In genomic region chr5:173645437-173645807, GRCh38 we compare ENCODE assay signal across 14 cellular contexts. TPM values are rescaled to one million over a fixed set of nuclear protein-coding genes. Genes with fewer than 3 reads are reported as not detected.
DNase-seq lines count a peak whose midpoint lies in the region; ATAC-seq and TF ChIP-seq lines count a peak whose summit lies in the region.
"Had no signal": no experiment of that assay in that cellular context is flagged by ENCODE, and none has a peak within 500 bp of the region (broad histone marks: within the 10 kb centered on the region; RNA-seq: fewer than 3 reads in every experiment).

No MANE protein-coding gene starts in this region.

- H3K27me3 Mint-ChIP-seq in activated CD8-positive, alpha-beta T cell treated with anti-CD3 and anti-CD28 coated beads for 36 hours: peaks cover 10% of the 10 kb centered on the region

- no peak overlapping the region for H3K4me3 ChIP-seq in left lung
- H3K4me3 ChIP-seq: SK-N-MC, suprapubic skin had no signal

- H3K9me3 ChIP-seq in left lung: no peaks in the 10 kb centered on the region
- H3K9me3 ChIP-seq: suprapubic skin had no signal

- no peaks in the 10 kb centered on the region for H3K36me3 Mint-ChIP-seq in activated CD8-positive, alpha-beta T cell treated with anti-CD3 and anti-CD28 coated beads for 36 hours (ENCODE audit: low read depth)
- no peaks in the 10 kb centered on the region for H3K36me3 Mint-ChIP-seq in stimulated activated effector memory CD8-positive, alpha-beta T cell treated with anti-CD3 and anti-CD28 coated beads, Interleukin-12 subunit alpha, Interleukin-12 subunit beta, amount 100 ng/mL, for 72 hours
- H3K36me3 Mint-ChIP-seq: naive B cell had no signal

- ATAC-seq in left lung (peak; percentile 78), HG03432 (IDR thresholded peaks at IDR 0.05; ENCODE audit: unreplicated experiment) (no peak)
- no peak for ATAC-seq in activated CD8-positive, alpha-beta T cell treated with anti-CD3 and anti-CD28 coated beads for 36 hours
- ATAC-seq in stimulated activated effector memory CD8-positive, alpha-beta T cell treated with anti-CD3 and anti-CD28 coated beads, Interleukin-12 subunit alpha, Interleukin-12 subunit beta, amount 100 ng/mL, for 72 hours: no peak

- DNase-seq in activated effector memory CD4-positive, alpha-beta T cell treated with anti-CD3 and anti-CD28 coated beads, Interleukin-2, amount 50 U/mL, for 16 hours: peak; percentile 38
- no peak for DNase-seq in activated effector memory CD4-positive, alpha-beta T cell treated with Interleukin-2 at 50 U/mL for 16 hours
- DNase-seq in caudate nucleus (lab: John Stamatoyannopoulos, UW) (no peak), left lung (peak; percentile 34 to 63), OCI-M2 (lab: John Stamatoyannopoulos, UW; ENCODE audit: unreplicated experiment) (no peak)
- DNase-seq in activated CD8-positive, alpha-beta T cell treated with anti-CD3 and anti-CD28 coated beads for 36 hours: no peak
- no peak for DNase-seq in stimulated activated effector memory CD8-positive, alpha-beta T cell treated with anti-CD3 and anti-CD28 coated beads, Interleukin-12 subunit alpha, Interleukin-12 subunit beta, amount 100 ng/mL, for 72 hours (ENCODE audit: low spot score in 2 of 2)
- DNase-seq: DMS153, naive B cell, NCI-H1694 had no signal

- TF ChIP-seq CTCF in left lung (IDR thresholded peaks at IDR 0.05): no peak
- no peak for TF ChIP-seq CTCF in activated CD8-positive, alpha-beta T cell treated with anti-CD3 and anti-CD28 coated beads for 36 hours (IDR thresholded peaks at IDR 0.05)

- intact Hi-C loops in left lung (cut with DNase I): no loop called here
- intact Hi-C loops in activated CD8-positive, alpha-beta T cell treated with anti-CD3 and anti-CD28 coated beads for 36 hours (cut with micrococcal nuclease): no loop called here

- no peaks in the 10 kb centered on the region for H3K36me3 ChIP-seq in left lung
- H3K36me3 ChIP-seq: suprapubic skin had no signal

- H3K4me1 Mint-ChIP-seq in activated CD8-positive, alpha-beta T cell treated with anti-CD3 and anti-CD28 coated beads for 36 hours (ENCODE audit: low read depth): no peaks in the 10 kb centered on the region
- no peaks in the 10 kb centered on the region for H3K4me1 Mint-ChIP-seq in stimulated activated effector memory CD8-positive, alpha-beta T cell treated with anti-CD3 and anti-CD28 coated beads, Interleukin-12 subunit alpha, Interleukin-12 subunit beta, amount 100 ng/mL, for 72 hours

- no peak overlapping the region for H3K27ac Mint-ChIP-seq in activated CD8-positive, alpha-beta T cell treated with anti-CD3 and anti-CD28 coated beads for 36 hours
- no peak overlapping the region for H3K27ac Mint-ChIP-seq in stimulated activated effector memory CD8-positive, alpha-beta T cell treated with anti-CD3 and anti-CD28 coated beads, Interleukin-12 subunit alpha, Interleukin-12 subunit beta, amount 100 ng/mL, for 72 hours

- H3K4me1 ChIP-seq in left lung: no peaks in the 10 kb centered on the region
- H3K4me1 ChIP-seq: suprapubic skin had no signal

- no peaks in the 10 kb centered on the region for H3K27me3 ChIP-seq in left lung

- CTCF ChIA-PET in activated CD8-positive, alpha-beta T cell treated with anti-CD3 and anti-CD28 coated beads for 36 hours (lab: Charles Lee): interaction anchor here (0.7 to 1.3 kb wide), 4 partner anchors 9 to 72 kb away, joined by 3 to 5 read pairs (median 3); no protein-coding TSS in a partner anchor

- H3K4me3 Mint-ChIP-seq in activated CD8-positive, alpha-beta T cell treated with anti-CD3 and anti-CD28 coated beads for 36 hours: no peak overlapping the region
- no peak overlapping the region for H3K4me3 Mint-ChIP-seq in stimulated activated effector memory CD8-positive, alpha-beta T cell treated with anti-CD3 and anti-CD28 coated beads, Interleukin-12 subunit alpha, Interleukin-12 subunit beta, amount 100 ng/mL, for 72 hours
- H3K4me3 Mint-ChIP-seq: naive B cell had no signal

- POLR2A ChIA-PET in activated CD8-positive, alpha-beta T cell treated with anti-CD3 and anti-CD28 coated beads for 36 hours (lab: Charles Lee): interaction anchor here (1.2 kb wide), 1 partner anchor 25 kb away, joined by 3 read pairs; no protein-coding TSS in a partner anchor

- H3K9me3 Mint-ChIP-seq in activated CD8-positive, alpha-beta T cell treated with anti-CD3 and anti-CD28 coated beads for 36 hours: no peaks in the 10 kb centered on the region
- H3K9me3 Mint-ChIP-seq in stimulated activated effector memory CD8-positive, alpha-beta T cell treated with anti-CD3 and anti-CD28 coated beads, Interleukin-12 subunit alpha, Interleukin-12 subunit beta, amount 100 ng/mL, for 72 hours: no peaks in the 10 kb centered on the region
- H3K9me3 Mint-ChIP-seq: naive B cell had no signal

- H3K27ac ChIP-seq in caudate nucleus (ENCODE audit: low read depth, low read length): peak overlapping the region; percentile 79
- H3K27ac ChIP-seq in left lung: peak overlapping the region in 1 of 2 donors; percentile 44
- H3K27ac ChIP-seq: epithelial cell of prostate, SK-N-MC, suprapubic skin had no signal

RNA-seq across cellular contexts. Expression of gene BOD1, which starts 29.0 kb away (rescaled TPM):
- 10 to 100 TPM; 37.4 to 39.3 TPM for total RNA-seq in left lung
- total RNA-seq in activated CD8-positive, alpha-beta T cell treated with anti-CD3 and anti-CD28 coated beads for 36 hours: 10 to 100 TPM; 28.1 to 28.7 TPM

Comparison
In these comparisons a context has a peak if more than half of its experiments do, and no peak if none do; other contexts are left out.
1. DNase-seq: peak in activated effector memory CD4-positive, alpha-beta T cell treated with anti-CD3 and anti-CD28 coated beads, Interleukin-2, amount 50 U/mL, for 16 hours (single experiment) and left lung (2 of 2); none in activated effector memory CD4-positive, alpha-beta T cell treated with Interleukin-2 at 50 U/mL for 16 hours (single experiment), caudate nucleus (0 of 61), OCI-M2 (single experiment), activated CD8-positive, alpha-beta T cell treated with anti-CD3 and anti-CD28 coated beads for 36 hours (single experiment) and stimulated activated effector memory CD8-positive, alpha-beta T cell treated with anti-CD3 and anti-CD28 coated beads, Interleukin-12 subunit alpha, Interleukin-12 subunit beta, amount 100 ng/mL, for 72 hours (0 of 2).